In genomic region chr3:157130881-157131251, GRCh38 we compare ENCODE assay signal across 11 cellular contexts. TPM values are rescaled to one million over a fixed set of nuclear protein-coding genes. Genes with fewer than 3 reads are reported as not detected.
DNase-seq lines count a peak whose midpoint lies in the region; TF ChIP-seq lines count a peak whose summit lies in the region.
"Had no signal": no experiment of that assay in that cellular context is flagged by ENCODE, and none has a peak within 500 bp of the region (broad histone marks: within the 10 kb centered on the region; RNA-seq: fewer than 3 reads in every experiment).

No MANE protein-coding gene starts in this region.

- H3K9me3 ChIP-seq in right atrium auricular region (no peaks in the 10 kb centered on the region), smooth muscle cell (replicated peaks; ENCODE audit: low read depth) (no peaks in the 10 kb centered on the region)

- H3K4me3 ChIP-seq in right atrium auricular region: peak overlapping the region in 1 of 2 donors; percentile 18
- H3K4me3 ChIP-seq in smooth muscle cell: no peak overlapping the region
- H3K4me3 ChIP-seq: GM12878 had no signal

- H3F3A ChIP-seq in smooth muscle cell (ENCODE audit: low read depth): peaks cover 40% of the 10 kb centered on the region

- 36% methylated on average over 10 of the region's 10 CpGs for WGBS in smooth muscle cell (ENCODE audit: low lambda C conversion rate)

- H4K20me1 ChIP-seq in smooth muscle cell (ENCODE audit: low read depth): no peaks in the 10 kb centered on the region

- H3K36me3 ChIP-seq in right atrium auricular region: no peaks in the 10 kb centered on the region
- H3K36me3 ChIP-seq in smooth muscle cell (ENCODE audit: low read depth): no peaks in the 10 kb centered on the region

- H3K4me2 ChIP-seq in smooth muscle cell: peak overlapping the region; percentile 73

- no peaks in the 10 kb centered on the region for H3K79me2 ChIP-seq in smooth muscle cell (ENCODE audit: low read depth)

- peak overlapping the region; percentile 86 to 93 for H3K27ac ChIP-seq in right atrium auricular region
- H3K27ac ChIP-seq in smooth muscle cell (ENCODE audit: low read depth): peak overlapping the region; percentile 99

- H3K27me3 ChIP-seq in right atrium auricular region (no peaks in the 10 kb centered on the region), smooth muscle cell (ENCODE audit: low read depth) (no peaks in the 10 kb centered on the region)

- peak overlapping the region; percentile 27 for H3K9ac ChIP-seq in smooth muscle cell (ENCODE audit: low read depth)

- H3K4me1 ChIP-seq in right atrium auricular region (peaks cover 0 to 72% of the 10 kb centered on the region in 2 donors), smooth muscle cell (ENCODE audit: low read depth) (peaks cover 33% of the 10 kb centered on the region)

- DNase-seq in DMS53 (lab: John Stamatoyannopoulos, UW): peak; percentile 55
- DNase-seq in DMS53 treated with DMSO at 0.1 percent for 48 hours (lab: John Stamatoyannopoulos, UW; ENCODE audit: unreplicated experiment): no peak
- peak; percentile 53 for DNase-seq in SW480 (ENCODE audit: low spot score)
- no peak for DNase-seq in right atrium auricular region (ENCODE audit: low spot score)
- DNase-seq in smooth muscle cell (lab: John Stamatoyannopoulos, UW; ENCODE audit: unreplicated experiment): no peak
- DNase-seq in SIG-M5 (lab: John Stamatoyannopoulos, UW): no peak
- no peak for DNase-seq in effector CD4-positive, alpha-beta T cell
- DNase-seq in OCI-M1 (lab: John Stamatoyannopoulos, UW): no peak
- DNase-seq: 8988T, GOT3 had no signal

- no peak overlapping the region for H2AFZ ChIP-seq in smooth muscle cell (ENCODE audit: low read depth)

- TF ChIP-seq CTCF in right atrium auricular region (IDR thresholded peaks at IDR 0.05): peak; percentile 1 to 26
- TF ChIP-seq CTCF in smooth muscle cell (IDR thresholded peaks at IDR 0.05; ENCODE audit: borderline replicate concordance, insufficient read depth, poor library complexity, severe bottlenecking): no peak

RNA-seq across cellular contexts. Expression of gene CCNL1, which starts 29.1 kb away (rescaled TPM):
- total RNA-seq in right atrium auricular region (10 to 100 TPM; 43.8 to 44.3 TPM), smooth muscle cell (599 and 780 TPM in 2 replicates)
- 173 and 184 TPM in 2 replicates for polyA plus RNA-seq in smooth muscle cell

Comparison
In these comparisons a context has a peak if more than half of its experiments do, and no peak if none do; other contexts are left out.
1. DNase-seq: peak in DMS53 (single experiment) and SW480 (single experiment); none in DMS53 treated with DMSO at 0.1 percent for 48 hours (single experiment), right atrium auricular region (single experiment), smooth muscle cell (single experiment), SIG-M5 (single experiment), effector CD4-positive, alpha-beta T cell (single experiment) and OCI-M1 (single experiment).
2. RNA of gene CCNL1, which starts 29.1 kb away (total RNA-seq): 599 to 780 TPM in smooth muscle cell; 43.8 to 44.3 TPM in right atrium auricular region; every median in the first group is over 10 times any median in the second.